ENCODE assay signal across 23 cellular contexts in the genomic region with DNA sequence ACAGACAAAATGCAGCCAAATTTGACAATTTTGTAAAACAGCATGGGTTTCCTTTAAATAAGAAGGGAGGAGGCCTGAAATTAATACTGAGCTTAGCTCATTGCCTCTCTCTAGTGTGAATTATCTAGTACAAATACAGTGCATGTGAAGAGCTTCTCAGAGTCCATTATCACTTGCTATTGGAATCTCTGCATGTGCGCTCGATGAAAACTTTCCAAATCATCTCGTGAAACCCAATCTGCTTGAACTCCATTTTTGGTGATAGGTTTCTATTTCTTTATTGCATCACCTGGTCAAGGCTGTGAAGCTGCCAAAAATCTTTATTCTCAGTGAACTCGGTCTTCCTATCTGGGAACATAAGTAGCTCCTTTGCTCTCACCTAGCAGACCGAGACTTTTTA.
"Had no signal": no experiment of that assay in that cellular context is flagged by ENCODE, and none has a peak within 500 bp of the region (broad histone marks: within the 10 kb centered on the region; RNA-seq: fewer than 3 reads in every experiment).

No MANE protein-coding gene starts in this region.

- H3K9me3 ChIP-seq: heart right ventricle, left lung, mucosa of descending colon, neutrophil, pancreas, stomach, tibial artery had no signal

- H3K4me3 ChIP-seq: heart right ventricle, left lung, mucosa of descending colon, pancreas, stomach, tibial artery had no signal

- H3K36me3 ChIP-seq: heart right ventricle, left lung, neutrophil, pancreas, stomach, tibial artery had no signal

- ATAC-seq: esophagus mucosa; foreskin keratinocyte; heart right ventricle; left cardiac atrium; left lung; mucosa of descending colon; natural killer cell treated with Interleukin-12 subunit alpha and Interleukin-12 subunit beta and Interleukin-15 and Interleukin-18, amount 100 ng/mL, for 72 hours; pancreas; sciatic nerve; stimulated activated effector memory CD8-positive, alpha-beta T cell treated with anti-CD3 and anti-CD28 coated beads, Interleukin-12 subunit alpha, Interleukin-12 subunit beta, amount 100 ng/mL, for 72 hours had no signal

- H3K4me1 ChIP-seq: foreskin keratinocyte, left lung, pancreas, stomach had no signal

- H3K27me3 ChIP-seq: foreskin keratinocyte, heart right ventricle, left lung, neutrophil, pancreas, stomach, tibial artery had no signal

- DNase-seq: effector CD8-positive, alpha-beta T cell; endodermal cell; foreskin keratinocyte; glutamatergic neuron; heart right ventricle; hippocampal formation; left cardiac atrium; left lung; mesenchymal stem cell; mucosa of descending colon; naive B cell; pancreas; stimulated activated CD4-positive, alpha-beta T cell treated with anti-CD3 and anti-CD28 coated beads, Interleukin-2, amount 100 ng/mL, for 24 hours; stimulated activated CD4-positive, alpha-beta T cell treated with anti-CD3 and anti-CD28 coated beads, Interleukin-4, amount 100 ng/mL, for 24 hours; stimulated activated naive CD4-positive, alpha-beta T cell treated with Interleukin-2 at 50 U/mL for 16 hours; stomach; tibial artery had no signal

- H3K27ac ChIP-seq: epithelial cell of prostate, foreskin keratinocyte, left lung, neutrophil, pancreas, stomach, tibial artery had no signal
